In genomic region chr9:134671341-134672113, GRCh38 we compare ENCODE assay signal across 21 cellular contexts. TPM values are rescaled to one million over a fixed set of nuclear protein-coding genes. Genes with fewer than 3 reads are reported as not detected.
DNase-seq lines count a peak whose midpoint lies in the region; ATAC-seq, FAIRE-seq and TF ChIP-seq lines count a peak whose summit lies in the region.
"Had no signal": no experiment of that assay in that cellular context is flagged by ENCODE, and none has a peak within 500 bp of the region (broad histone marks: within the 10 kb centered on the region; RNA-seq: fewer than 3 reads in every experiment).

No MANE protein-coding gene starts in this region.

- H3K4me1 Mint-ChIP-seq in activated CD8-positive, alpha-beta T cell treated with anti-CD3 and anti-CD28 coated beads, Interleukin-2, amount 10 ng/mL, durations not matched to agents 7 days and 5 days (ENCODE audit: low read depth): no peaks in the 10 kb centered on the region
- H3K4me1 Mint-ChIP-seq: T-cell had no signal

- TF ChIP-seq CTCF in A549 (IDR thresholded peaks at IDR 0.05) (no peak), RWPE1 (conservative IDR thresholded peaks at IDR 0.05; ENCODE audit: low read depth) (no peak), gastroesophageal sphincter (IDR thresholded peaks at IDR 0.05) (no peak)

- POLR2A ChIA-PET in A549 (lab: Yijun Ruan, JAX): no interaction called here
- POLR2A ChIA-PET in RWPE1 (lab: Yijun Ruan, JAX; ENCODE audit: low non-redundant PET): no interaction called here
- POLR2A ChIA-PET in activated CD8-positive, alpha-beta T cell treated with anti-CD3 and anti-CD28 coated beads, Interleukin-2, amount 10 ng/mL, durations not matched to agents 7 days and 5 days (lab: Charles Lee): no interaction called here

- CTCF ChIA-PET in A549 (lab: Yijun Ruan, JAX) (interaction anchor here (0.6 to 4.6 kb wide), 15 partner anchors 8 to 500 kb away, joined by 3 to 26 read pairs (median 4); no protein-coding TSS in a partner anchor), RWPE1 (lab: Yijun Ruan, JAX) (interaction anchor here (0.5 to 2.2 kb wide), 5 partner anchors 11 to 228 kb away, joined by 3 to 15 read pairs (median 4); no protein-coding TSS in a partner anchor)
- CTCF ChIA-PET in activated CD8-positive, alpha-beta T cell treated with anti-CD3 and anti-CD28 coated beads, Interleukin-2, amount 10 ng/mL, durations not matched to agents 7 days and 5 days (lab: Charles Lee): interaction anchor here (1.1 kb wide), 1 partner anchor 18 kb away, joined by 3 read pairs; no protein-coding TSS in a partner anchor

- DNase-seq in A549 (ENCODE audit: low read depth in 1 of 2, low spot score in 1 of 2) (no peak), RWPE1 (ENCODE audit: low spot score) (no peak), sciatic nerve (ENCODE audit: low spot score) (peak; percentile 40), activated T-cell treated with anti-CD3 and anti-CD28 coated beads for 4 hours (no peak)
- no peak for DNase-seq in effector CD4-positive, alpha-beta T cell
- DNase-seq in activated CD8-positive, alpha-beta T cell treated with anti-CD3 and anti-CD28 coated beads, Interleukin-2, amount 10 ng/mL, durations not matched to agents 7 days and 5 days: no peak
- DNase-seq: ACHN; activated naive CD4-positive, alpha-beta T cell treated with anti-CD3 and anti-CD28 coated beads for 36 hours; CD8-positive, alpha-beta T cell; cortex of kidney; DND-41; HCEC 1CT; KG1; NCI-H524 treated with DMSO at 0.1 percent for 48 hours; substantia nigra; T-cell had no signal

- no peak for TF ChIP-seq RAD21 in A549 (conservative IDR thresholded peaks at IDR 0.05 in 1 of 2, IDR thresholded peaks at IDR 0.05 in 1 of 2)

- H3K27ac Mint-ChIP-seq in activated CD8-positive, alpha-beta T cell treated with anti-CD3 and anti-CD28 coated beads, Interleukin-2, amount 10 ng/mL, durations not matched to agents 7 days and 5 days: no peak overlapping the region
- H3K27ac Mint-ChIP-seq: activated naive CD4-positive, alpha-beta T cell treated with anti-CD3 and anti-CD28 coated beads for 36 hours; brain; CD8-positive, alpha-beta T cell; T-cell had no signal

- FAIRE-seq in A549 (lab: Jason Lieb, UNC): no peak
- FAIRE-seq: pancreas had no signal

- no peaks in the 10 kb centered on the region for H3K36me3 ChIP-seq in gastroesophageal sphincter
- H3K36me3 ChIP-seq: pancreas had no signal

- intact Hi-C loops in sciatic nerve (cut with DNase I): no loop called here

- 84% methylated on average over 15 of the region's 15 CpGs for WGBS in A549 (ENCODE audit: missing lambda C conversion rate)
- 63 to 72% methylated on average over 7 to 11 of the region's 15 CpGs for WGBS in gastroesophageal sphincter (ENCODE audit: low coverage in 1 of 2), 2 donors

- no peaks in the 10 kb centered on the region for H3K27me3 ChIP-seq in gastroesophageal sphincter
- H3K27me3 ChIP-seq: pancreas had no signal

- no peak overlapping the region for H3K4me3 Mint-ChIP-seq in activated CD8-positive, alpha-beta T cell treated with anti-CD3 and anti-CD28 coated beads, Interleukin-2, amount 10 ng/mL, durations not matched to agents 7 days and 5 days
- H3K4me3 Mint-ChIP-seq: activated naive CD4-positive, alpha-beta T cell treated with anti-CD3 and anti-CD28 coated beads for 36 hours; brain; CD8-positive, alpha-beta T cell; T-cell had no signal

- H3K4me3 ChIP-seq in A549 (no peak overlapping the region), gastroesophageal sphincter (no peak overlapping the region)
- H3K4me3 ChIP-seq: pancreas, skin epidermis had no signal

- H3K4me2 ChIP-seq in A549: peak overlapping the region; percentile 83

- no peak for TF ChIP-seq EP300 in A549 (IDR thresholded peaks at IDR 0.05)
- no peak for TF ChIP-seq EP300 in gastroesophageal sphincter (IDR thresholded peaks at IDR 0.05)

- H3K27me3 Mint-ChIP-seq in activated CD8-positive, alpha-beta T cell treated with anti-CD3 and anti-CD28 coated beads, Interleukin-2, amount 10 ng/mL, durations not matched to agents 7 days and 5 days (ENCODE audit: low read depth): no peaks in the 10 kb centered on the region
- H3K27me3 Mint-ChIP-seq: brain had no signal

- peaks cover 13% of the 10 kb centered on the region; the same call in 2 of the 3 replicates for H3K9me3 ChIP-seq in A549
- peaks cover 0 to 5% (median 0%) of the 10 kb centered on the region in 3 donors for H3K9me3 ChIP-seq in gastroesophageal sphincter
- H3K9me3 ChIP-seq: pancreas had no signal

- H3K9me3 Mint-ChIP-seq in activated CD8-positive, alpha-beta T cell treated with anti-CD3 and anti-CD28 coated beads, Interleukin-2, amount 10 ng/mL, durations not matched to agents 7 days and 5 days (ENCODE audit: insufficient read depth): no peaks in the 10 kb centered on the region

- ATAC-seq in A549 (no peak), gastroesophageal sphincter (no peak), sciatic nerve (no peak), HG03460 (IDR thresholded peaks at IDR 0.05; ENCODE audit: unreplicated experiment) (no peak)
- ATAC-seq in activated CD8-positive, alpha-beta T cell treated with anti-CD3 and anti-CD28 coated beads, Interleukin-2, amount 10 ng/mL, durations not matched to agents 7 days and 5 days: no peak
- ATAC-seq: CD8-positive, alpha-beta T cell; pancreas; T-cell had no signal

- no peak for TF ChIP-seq POLR2A in A549 (IDR thresholded peaks at IDR 0.05; ENCODE audit: low read length)
- TF ChIP-seq POLR2A in gastroesophageal sphincter (IDR thresholded peaks at IDR 0.05): no peak

- no peaks in the 10 kb centered on the region for H3K36me3 Mint-ChIP-seq in activated CD8-positive, alpha-beta T cell treated with anti-CD3 and anti-CD28 coated beads, Interleukin-2, amount 10 ng/mL, durations not matched to agents 7 days and 5 days (ENCODE audit: low read depth)
- H3K36me3 Mint-ChIP-seq: CD8-positive, alpha-beta T cell; T-cell had no signal

- H3K4me1 ChIP-seq in A549 (peaks cover 42% of the 10 kb centered on the region), gastroesophageal sphincter (peaks cover 0 to 44% (median 7%) of the 10 kb centered on the region in 3 donors)
- H3K4me1 ChIP-seq: pancreas had no signal

- H3K27ac ChIP-seq in A549 (peak overlapping the region; percentile 78 to 89), RWPE1 (peak overlapping the region; percentile 79), gastroesophageal sphincter (peak overlapping the region in 3 of 4 donors; percentile 20 to 55 (median 40))
- H3K27ac ChIP-seq: pancreas had no signal

TF ChIP-seq in A549, 52 proteins besides CTCF, POLR2A, EP300 and RAD21:
- TF ChIP-seq RFX5 (IDR thresholded peaks at IDR 0.05) (no peak), RNF2 (IDR thresholded peaks at IDR 0.05; ENCODE audit: borderline replicate concordance, low read depth) (no peak), JUN (IDR thresholded peaks at IDR 0.05) (no peak), SMC3 (IDR thresholded peaks at IDR 0.05) (no peak), ZFP36 (IDR thresholded peaks at IDR 0.05; ENCODE audit: borderline replicate concordance, partially characterized antibody) (no peak), KDM1A (IDR thresholded peaks at IDR 0.05; ENCODE audit: low read depth) (no peak), ZNF302 (CRISPR knock-in tag; IDR thresholded peaks at IDR 0.05) (no peak), FOXS1 (CRISPR knock-in tag; IDR thresholded peaks at IDR 0.05) (no peak), HOXA7 (CRISPR knock-in tag; IDR thresholded peaks at IDR 0.05) (no peak), CBX8 (IDR thresholded peaks at IDR 0.05) (no peak)

RNA-seq across cellular contexts. Expression of gene COL5A1, which starts 29.9 kb away (rescaled TPM):
- polyA plus RNA-seq in A549 (2011; rRNA removed) (15.2 and 16.1 TPM in 2 replicates), A549 (2017; fragmentation: RNase III; extraction: RNeasy Plus Mini Kit Qiagen cat#74134 plus additional on column Dnase treatment) (50.7 to 72.3 TPM (median 67.5 TPM) in 3 replicates)
- 19.4 and 22.8 TPM in 2 replicates for polyA plus RNA-seq in A549 (2012; cell fraction: cytosol; rRNA removed)
- 109 and 117 TPM in 2 replicates for polyA plus RNA-seq in A549 (2012; cell fraction: nucleus; rRNA removed)
- 18.7 and 27.1 TPM in 2 replicates for polyA minus RNA-seq in A549 (2011; rRNA and poly(A)+ RNA removed)
- total RNA-seq in gastroesophageal sphincter (10 to 100 TPM; 48.5 to 86.4 (median 74.9) TPM), sciatic nerve (79.4 TPM)
- under 1 TPM; 0.05 to 0.08 TPM for total RNA-seq in activated CD8-positive, alpha-beta T cell treated with anti-CD3 and anti-CD28 coated beads, Interleukin-2, amount 10 ng/mL, durations not matched to agents 7 days and 5 days

Comparison
In these comparisons a context has a peak if more than half of its experiments do, and no peak if none do; other contexts are left out.
1. RNA of gene COL5A1, which starts 29.9 kb away (total RNA-seq): 48.5 to 86.4 TPM in gastroesophageal sphincter and 79.4 TPM in sciatic nerve (single experiment); 0.05 to 0.08 TPM in activated CD8-positive, alpha-beta T cell treated with anti-CD3 and anti-CD28 coated beads, Interleukin-2, amount 10 ng/mL, durations not matched to agents 7 days and 5 days; every median in the first group is over 10 times any median in the second.
2. Peak in every context shown above with its lines, with median percentiles within 50 percentile points of each other: H3K27ac ChIP-seq.